In genomic region chr1:223244366-223245103, GRCh38 we compare ENCODE assay signal across 9 cellular contexts.
DNase-seq lines count a peak whose midpoint lies in the region; ATAC-seq and TF ChIP-seq lines count a peak whose summit lies in the region.
"Had no signal": no experiment of that assay in that cellular context is flagged by ENCODE, and none has a peak within 500 bp of the region (broad histone marks: within the 10 kb centered on the region; RNA-seq: fewer than 3 reads in every experiment).

No MANE protein-coding gene starts in this region.

- no peaks in the 10 kb centered on the region for H3K36me3 ChIP-seq in effector memory CD4-positive, alpha-beta T cell (ENCODE audit: control insufficient read depth, insufficient read depth, low read length)

- no peaks in the 10 kb centered on the region for H3K27me3 ChIP-seq in effector memory CD4-positive, alpha-beta T cell (replicated peaks; ENCODE audit: control insufficient read depth, insufficient read depth, low read length, poor library complexity, severe bottlenecking)

- no peak for TF ChIP-seq CTCF in osteocyte (IDR thresholded peaks at IDR 0.05)

- H3K4me1 Mint-ChIP-seq in activated naive CD4-positive, alpha-beta T cell treated with anti-CD3 and anti-CD28 coated beads, Interleukin-2, amount 50 U/mL, for 24 hours = peaks cover 70% of the 10 kb centered on the region
- H3K4me1 Mint-ChIP-seq in osteocyte (ENCODE audit: unreplicated experiment) = no peaks in the 10 kb centered on the region

- H3K27me3 Mint-ChIP-seq in activated naive CD4-positive, alpha-beta T cell treated with anti-CD3 and anti-CD28 coated beads, Interleukin-2, amount 50 U/mL, for 24 hours = no peaks in the 10 kb centered on the region
- H3K27me3 Mint-ChIP-seq in osteocyte (ENCODE audit: unreplicated experiment) = peaks cover under 1% of the 10 kb centered on the region

- no peak overlapping the region for H3K4me3 ChIP-seq in effector memory CD4-positive, alpha-beta T cell (ENCODE audit: insufficient read depth, low read depth, low read length, poor library complexity, severe bottlenecking)

- H3K27ac Mint-ChIP-seq in activated naive CD4-positive, alpha-beta T cell treated with anti-CD3 and anti-CD28 coated beads, Interleukin-2, amount 50 U/mL, for 24 hours = peak overlapping the region; percentile 61
- H3K27ac Mint-ChIP-seq in osteocyte (ENCODE audit: unreplicated experiment) = no peak overlapping the region

- H3K4me1 ChIP-seq in effector memory CD4-positive, alpha-beta T cell (ENCODE audit: control insufficient read depth, insufficient read depth, low read length, poor library complexity, severe bottlenecking) = peaks cover 16% of the 10 kb centered on the region

- H3K36me3 Mint-ChIP-seq in activated naive CD4-positive, alpha-beta T cell treated with anti-CD3 and anti-CD28 coated beads, Interleukin-2, amount 50 U/mL, for 24 hours = peaks cover 3% of the 10 kb centered on the region
- no peaks in the 10 kb centered on the region for H3K36me3 Mint-ChIP-seq in osteocyte (ENCODE audit: unreplicated experiment)

- H3K9me3 Mint-ChIP-seq in activated naive CD4-positive, alpha-beta T cell treated with anti-CD3 and anti-CD28 coated beads, Interleukin-2, amount 50 U/mL, for 24 hours = no peaks in the 10 kb centered on the region
- H3K9me3 Mint-ChIP-seq in osteocyte (ENCODE audit: unreplicated experiment) = no peaks in the 10 kb centered on the region
- H3K9me3 Mint-ChIP-seq: CD4-positive, alpha-beta memory T cell had no signal

- H3K4me3 Mint-ChIP-seq in activated naive CD4-positive, alpha-beta T cell treated with anti-CD3 and anti-CD28 coated beads, Interleukin-2, amount 50 U/mL, for 24 hours = no peak overlapping the region
- no peak overlapping the region for H3K4me3 Mint-ChIP-seq in osteocyte (ENCODE audit: unreplicated experiment)
- H3K4me3 Mint-ChIP-seq: CD4-positive, alpha-beta memory T cell had no signal

- H3K9me3 ChIP-seq in effector memory CD4-positive, alpha-beta T cell (ENCODE audit: control insufficient read depth, low read length) = no peaks in the 10 kb centered on the region

- H3K27ac ChIP-seq in effector memory CD4-positive, alpha-beta T cell (ENCODE audit: insufficient read depth, low read length, poor library complexity, severe bottlenecking) = no peak overlapping the region

- no peak for DNase-seq in activated CD4-positive, CD25-positive, alpha-beta regulatory T cell treated with anti-CD3 and anti-CD28 coated beads, Interleukin-2, amount 50 U/mL, for 72 hours
- peak; percentile 59 for DNase-seq in osteocyte (ENCODE audit: extremely low spot score, unreplicated experiment)
- DNase-seq in effector memory CD4-positive, alpha-beta T cell = no peak
- no peak for DNase-seq in activated CD4-positive, alpha-beta T cell treated with anti-CD3 and anti-CD28 coated beads, Interleukin-2, amount 50 U/mL, for 1 hour

- peak; percentile 91 to 93 for ATAC-seq in activated CD4-positive, CD25-positive, alpha-beta regulatory T cell treated with anti-CD3 and anti-CD28 coated beads, Interleukin-2, amount 50 U/mL, for 24 hours
- ATAC-seq in HG02973 (IDR thresholded peaks at IDR 0.05; ENCODE audit: unreplicated experiment) = peak; percentile 71
- no peak for ATAC-seq in GM21515 (IDR thresholded peaks at IDR 0.05; ENCODE audit: unreplicated experiment)
